In genomic region chr5:78893959-78894676, GRCh38 we compare ENCODE assay signal across 16 cellular contexts.
DNase-seq lines count a peak whose midpoint lies in the region; ATAC-seq and TF ChIP-seq lines count a peak whose summit lies in the region.
"Had no signal": no experiment of that assay in that cellular context is flagged by ENCODE, and none has a peak within 500 bp of the region (broad histone marks: within the 10 kb centered on the region; RNA-seq: fewer than 3 reads in every experiment).

No MANE protein-coding gene starts in this region.

- H3K4me1 Mint-ChIP-seq in dendritic cell treated with granulocyte-macrophage colony-stimulating factor and Interleukin-4, amounts not matched to agents 40 ng/mL and 50 ng/mL, for 4 days (ENCODE audit: low read depth): peaks cover 42% of the 10 kb centered on the region

- H3K36me3 Mint-ChIP-seq in dendritic cell treated with granulocyte-macrophage colony-stimulating factor and Interleukin-4, amounts not matched to agents 40 ng/mL and 50 ng/mL, for 4 days (ENCODE audit: low read depth): peaks cover 12% of the 10 kb centered on the region

- peaks cover 4% of the 10 kb centered on the region for H3K9me3 Mint-ChIP-seq in dendritic cell treated with granulocyte-macrophage colony-stimulating factor and Interleukin-4, amounts not matched to agents 40 ng/mL and 50 ng/mL, for 4 days

- H3K27me3 Mint-ChIP-seq in dendritic cell treated with granulocyte-macrophage colony-stimulating factor and Interleukin-4, amounts not matched to agents 40 ng/mL and 50 ng/mL, for 4 days: no peaks in the 10 kb centered on the region
- H3K27me3 Mint-ChIP-seq: activated naive CD8-positive, alpha-beta T cell treated with anti-CD3 and anti-CD28 coated beads, Interleukin-2, amount 50 U/mL, for 24 hours had no signal

- peak; percentile 5 for DNase-seq in DMS79 (lab: John Stamatoyannopoulos, UW)
- DNase-seq in Jurkat, Clone E6-1 (ENCODE audit: low read depth, low spot score): peak; percentile 44
- DNase-seq in hypothalamus (lab: John Stamatoyannopoulos, UW): no peak
- no peak for DNase-seq in SHP77 (lab: John Stamatoyannopoulos, UW)
- DNase-seq: activated naive CD8-positive, alpha-beta T cell treated with anti-CD3 and anti-CD28 coated beads, Interleukin-2, amount 50 U/mL, for 24 hours; activated T-cell treated with anti-CD3 and anti-CD28 coated beads, Interleukin-2, amount 50 U/mL, for 72 hours; HCEC 1CT; NCI-H1694 treated with DMSO at 0.1 percent for 48 hours; NCI-H526; pancreas had no signal

- no peak for TF ChIP-seq POLR2A in GM18505 (IDR thresholded peaks at IDR 0.05; ENCODE audit: borderline replicate concordance, extremely low read depth, insufficient read depth, insufficient read length)

- H3K27ac Mint-ChIP-seq in dendritic cell treated with granulocyte-macrophage colony-stimulating factor and Interleukin-4, amounts not matched to agents 40 ng/mL and 50 ng/mL, for 4 days: peak overlapping the region; percentile 76
- H3K27ac Mint-ChIP-seq: activated naive CD8-positive, alpha-beta T cell treated with anti-CD3 and anti-CD28 coated beads, Interleukin-2, amount 50 U/mL, for 24 hours; activated T-cell treated with anti-CD3 and anti-CD28 coated beads, Interleukin-2, amount 50 U/mL, for 72 hours; CD14-positive monocyte had no signal

- H3K4me3 ChIP-seq in Jurkat, Clone E6-1 (ENCODE audit: low read length): no peak overlapping the region
- H3K4me3 ChIP-seq: pancreas had no signal

- ATAC-seq in GM19395 (IDR thresholded peaks at IDR 0.05; ENCODE audit: unreplicated experiment) (peak; percentile 76), HG03135 (IDR thresholded peaks at IDR 0.05; ENCODE audit: unreplicated experiment) (no peak), GM18505 (IDR thresholded peaks at IDR 0.05; ENCODE audit: unreplicated experiment) (no peak)
- ATAC-seq: activated naive CD8-positive, alpha-beta T cell treated with anti-CD3 and anti-CD28 coated beads, Interleukin-2, amount 50 U/mL, for 24 hours; activated T-cell treated with anti-CD3 and anti-CD28 coated beads, Interleukin-2, amount 50 U/mL, for 72 hours; HepG2 had no signal

- peak overlapping the region; percentile 21 for H3K4me3 Mint-ChIP-seq in dendritic cell treated with granulocyte-macrophage colony-stimulating factor and Interleukin-4, amounts not matched to agents 40 ng/mL and 50 ng/mL, for 4 days
- H3K4me3 Mint-ChIP-seq: activated naive CD8-positive, alpha-beta T cell treated with anti-CD3 and anti-CD28 coated beads, Interleukin-2, amount 50 U/mL, for 24 hours; activated T-cell treated with anti-CD3 and anti-CD28 coated beads, Interleukin-2, amount 50 U/mL, for 72 hours; CD14-positive monocyte had no signal

- intact Hi-C loops in dendritic cell treated with granulocyte-macrophage colony-stimulating factor and Interleukin-4, amounts not matched to agents 40 ng/mL and 50 ng/mL, for 4 days (cut with micrococcal nuclease): no loop called here

Comparison
In these comparisons a context has a peak if more than half of its experiments do, and no peak if none do; other contexts are left out.
1. DNase-seq: peak in DMS79 (single experiment) and Jurkat, Clone E6-1 (single experiment); none in hypothalamus (0 of 51) and SHP77 (0 of 2).